In genomic region chr1:152052606-152053005, GRCh38 we compare ENCODE assay signal across 8 cellular contexts.
A peak's percentile ranks its signal among the peaks of the same experiment; 100 is the strongest.
DNase-seq lines count a peak whose midpoint lies in the region; ATAC-seq and TF ChIP-seq lines count a peak whose summit lies in the region.

No MANE protein-coding gene starts in this region.

- ATAC-seq in GM18520 (IDR thresholded peaks at IDR 0.05; ENCODE audit: unreplicated experiment), result no peak

- DNase-seq in AG10803 (ENCODE audit: low read depth) (peak; percentile 73), HCEC 1CT (peak; percentile 53), NCI-H446 treated with DMSO at 0.1 percent for 48 hours (lab: John Stamatoyannopoulos, UW) (peak; percentile 59), cerebellar cortex (ENCODE audit: low spot score) (peak; percentile 78), kidney tubule cell (ENCODE audit: low spot score) (peak; percentile 88)
- peak; percentile 77 for DNase-seq in activated CD4-positive, alpha-beta T cell treated with anti-CD3 and anti-CD28 coated beads for 1 hour
- DNase-seq in stimulated activated CD4-positive, alpha-beta T cell treated with anti-CD3 and anti-CD28 coated beads, Interleukin-2, amount 100 ng/mL, for 48 hours, result peak; percentile 82 to 89

- H3K4me3 ChIP-seq in AG10803 (ENCODE audit: low read length), result no peak overlapping the region

- peak; percentile 87 for TF ChIP-seq CTCF in AG10803 (conservative IDR thresholded peaks at IDR 0.05; ENCODE audit: low read length)
